28 cellular contexts compared by ENCODE assay signal in genomic region chr4:13267091-13267490, GRCh38.
"Had no signal": no experiment of that assay in that cellular context is flagged by ENCODE, and none has a peak within 500 bp of the region (broad histone marks: within the 10 kb centered on the region; RNA-seq: fewer than 3 reads in every experiment).

No MANE protein-coding gene starts in this region.

- H3K4me3 Mint-ChIP-seq: dendritic cell treated with granulocyte-macrophage colony-stimulating factor and Interleukin-4, amounts not matched to agents 40 ng/mL and 50 ng/mL, for 4 days; endodermal cell; memory B cell; naive thymus-derived CD8-positive, alpha-beta T cell; stimulated activated naive CD8-positive, alpha-beta T cell treated with anti-CD3 and anti-CD28 coated beads, Interleukin-15, amount 100 ng/mL, for 72 hours had no signal

- H3K79me2 ChIP-seq: parathyroid adenoma had no signal

- DNase-seq: colonic mucosa; effector CD8-positive, alpha-beta T cell; endodermal cell; foreskin keratinocyte; heart right ventricle; hypothalamus; left ventricle myocardium superior; naive thymus-derived CD8-positive, alpha-beta T cell; right lobe of liver; small intestine; stimulated activated CD4-positive, alpha-beta T cell treated with anti-CD3 and anti-CD28 coated beads, Interleukin-12 subunit alpha, Interleukin-12 subunit beta, amount 100 ng/mL, for 4 hours; stimulated activated CD4-positive, alpha-beta T cell treated with anti-CD3 and anti-CD28 coated beads, Interleukin-1b, Interleukin-23, amount 100 ng/mL, for 48 hours; stimulated activated CD4-positive, alpha-beta T cell treated with anti-CD3 and anti-CD28 coated beads, Interleukin-4, amount 100 ng/mL, for 1 hour; stimulated activated CD8-positive, alpha-beta memory T cell treated with anti-CD3 and anti-CD28 coated beads, Interleukin-4, amount 100 ng/mL, for 48 hours; stimulated activated naive CD4-positive, alpha-beta T cell; stimulated activated naive CD8-positive, alpha-beta T cell treated with anti-CD3 and anti-CD28 coated beads, Interleukin-15, amount 100 ng/mL, for 72 hours; transverse colon; upper lobe of right lung; uterus had no signal

- H3K27ac ChIP-seq: colonic mucosa, epithelial cell of prostate, foreskin keratinocyte, gastroesophageal sphincter, heart right ventricle, neutrophil, parathyroid adenoma, right lobe of liver, suprapubic skin, transverse colon, upper lobe of right lung, uterus had no signal

- H3K9me3 ChIP-seq: colonic mucosa, neutrophil, right lobe of liver, upper lobe of right lung, uterus had no signal

- H3K27me3 Mint-ChIP-seq: dendritic cell treated with granulocyte-macrophage colony-stimulating factor and Interleukin-4, amounts not matched to agents 40 ng/mL and 50 ng/mL, for 4 days; memory B cell; naive thymus-derived CD8-positive, alpha-beta T cell; progenitor cell of endocrine pancreas; stimulated activated naive CD8-positive, alpha-beta T cell treated with anti-CD3 and anti-CD28 coated beads, Interleukin-15, amount 100 ng/mL, for 72 hours had no signal

- H3K27me3 ChIP-seq: colonic mucosa, foreskin keratinocyte, gastroesophageal sphincter, heart right ventricle, neutrophil, right lobe of liver, suprapubic skin, transverse colon, upper lobe of right lung, uterus had no signal

- H3K4me3 ChIP-seq: colonic mucosa, gastroesophageal sphincter, heart right ventricle, lung, right lobe of liver, suprapubic skin, transverse colon, upper lobe of right lung, uterus had no signal

- H3K4me1 Mint-ChIP-seq: memory B cell; naive thymus-derived CD8-positive, alpha-beta T cell had no signal

- H3K9ac ChIP-seq: parathyroid adenoma had no signal

- H2AFZ ChIP-seq: parathyroid adenoma had no signal

- H3K36me3 ChIP-seq: colonic mucosa, gastroesophageal sphincter, heart right ventricle, neutrophil, right lobe of liver, suprapubic skin, transverse colon, upper lobe of right lung, uterus had no signal

- H3K4me1 ChIP-seq: colonic mucosa, foreskin keratinocyte, gastroesophageal sphincter, heart right ventricle, parathyroid adenoma, right lobe of liver, suprapubic skin, transverse colon, upper lobe of right lung, uterus had no signal

- H3K9me3 Mint-ChIP-seq: memory B cell; stimulated activated naive CD8-positive, alpha-beta T cell treated with anti-CD3 and anti-CD28 coated beads, Interleukin-15, amount 100 ng/mL, for 72 hours had no signal

- H3K27ac Mint-ChIP-seq: dendritic cell treated with granulocyte-macrophage colony-stimulating factor and Interleukin-4, amounts not matched to agents 40 ng/mL and 50 ng/mL, for 4 days; endodermal cell; memory B cell; naive thymus-derived CD8-positive, alpha-beta T cell; progenitor cell of endocrine pancreas; stimulated activated naive CD8-positive, alpha-beta T cell treated with anti-CD3 and anti-CD28 coated beads, Interleukin-15, amount 100 ng/mL, for 72 hours had no signal
